In genomic region chr7:98282727-98283126, GRCh38 we compare ENCODE assay signal across 8 cellular contexts. TPM values are rescaled to one million over a fixed set of nuclear protein-coding genes. Genes with fewer than 3 reads are reported as not detected.
DNase-seq lines count a peak whose midpoint lies in the region; ATAC-seq and TF ChIP-seq lines count a peak whose summit lies in the region.
"Had no signal": no experiment of that assay in that cellular context is flagged by ENCODE, and none has a peak within 500 bp of the region (broad histone marks: within the 10 kb centered on the region; RNA-seq: fewer than 3 reads in every experiment).

No MANE protein-coding gene starts in this region.

- peaks cover 0 to 8% of the 10 kb centered on the region in 2 donors for H3K36me3 Mint-ChIP-seq in activated naive CD4-positive, alpha-beta T cell treated with anti-CD3 and anti-CD28 coated beads, Interleukin-2, amount 50 U/mL, for 72 hours
- no peaks in the 10 kb centered on the region for H3K36me3 Mint-ChIP-seq in immature natural killer cell

- H3K27me3 Mint-ChIP-seq in immature natural killer cell (ENCODE audit: low read depth in 3 of 3) = peaks cover 2 to 8% (median 5%) of the 10 kb centered on the region in 3 donors
- H3K27me3 Mint-ChIP-seq in stimulated activated naive CD8-positive, alpha-beta T cell treated with anti-CD3 and anti-CD28 coated beads, Interleukin-15, amount 100 ng/mL, for 72 hours = no peaks in the 10 kb centered on the region

- H3K27me3 ChIP-seq in HL-60 (ENCODE audit: insufficient read depth, poor library complexity, severe bottlenecking) = no peaks in the 10 kb centered on the region

- no peak for TF ChIP-seq CTCF in HL-60 (IDR thresholded peaks at IDR 0.05; ENCODE audit: insufficient read depth, low read length)
- no peak for TF ChIP-seq CTCF in omental fat pad (IDR thresholded peaks at IDR 0.05)

- ATAC-seq in activated naive CD4-positive, alpha-beta T cell treated with anti-CD3 and anti-CD28 coated beads, Interleukin-2, amount 50 U/mL, for 72 hours = no peak
- ATAC-seq in stimulated activated naive CD8-positive, alpha-beta T cell treated with anti-CD3 and anti-CD28 coated beads, Interleukin-15, amount 100 ng/mL, for 72 hours = no peak
- ATAC-seq in omental fat pad (ENCODE audit: low FRiP score) = no peak

- H3K27ac ChIP-seq in HL-60 (replicated peaks) = peak overlapping the region; percentile 79

- no peaks in the 10 kb centered on the region for H3K9me3 Mint-ChIP-seq in activated naive CD4-positive, alpha-beta T cell treated with anti-CD3 and anti-CD28 coated beads, Interleukin-2, amount 50 U/mL, for 72 hours
- no peaks in the 10 kb centered on the region for H3K9me3 Mint-ChIP-seq in immature natural killer cell
- no peaks in the 10 kb centered on the region for H3K9me3 Mint-ChIP-seq in stimulated activated naive CD8-positive, alpha-beta T cell treated with anti-CD3 and anti-CD28 coated beads, Interleukin-15, amount 100 ng/mL, for 72 hours

- peaks cover 31 to 33% of the 10 kb centered on the region in 2 donors for H3K4me1 Mint-ChIP-seq in immature natural killer cell
- H3K4me1 Mint-ChIP-seq in stimulated activated naive CD8-positive, alpha-beta T cell treated with anti-CD3 and anti-CD28 coated beads, Interleukin-15, amount 100 ng/mL, for 72 hours = peaks cover 42% of the 10 kb centered on the region

- peak overlapping the region; percentile 73 to 84 (median 80) for H3K4me3 Mint-ChIP-seq in immature natural killer cell
- H3K4me3 Mint-ChIP-seq in stimulated activated naive CD8-positive, alpha-beta T cell treated with anti-CD3 and anti-CD28 coated beads, Interleukin-15, amount 100 ng/mL, for 72 hours = peak overlapping the region; percentile 87 to 91

- H3K27ac Mint-ChIP-seq in activated naive CD4-positive, alpha-beta T cell treated with anti-CD3 and anti-CD28 coated beads, Interleukin-2, amount 50 U/mL, for 72 hours = peak overlapping the region; percentile 79 to 91
- H3K27ac Mint-ChIP-seq in immature natural killer cell = peak overlapping the region; percentile 60 to 89 (median 78)
- H3K27ac Mint-ChIP-seq in stimulated activated naive CD8-positive, alpha-beta T cell treated with anti-CD3 and anti-CD28 coated beads, Interleukin-15, amount 100 ng/mL, for 72 hours = peak overlapping the region in 1 of 2 donors; percentile 57

- no peak for DNase-seq in HL-60 (ENCODE audit: low read depth in 1 of 2, low spot score in 1 of 2)
- no peak for DNase-seq in activated naive CD4-positive, alpha-beta T cell treated with anti-CD3 and anti-CD28 coated beads, Interleukin-2, amount 50 U/mL, for 72 hours (ENCODE audit: low spot score in 2 of 2)
- no peak for DNase-seq in immature natural killer cell
- DNase-seq in stimulated activated naive CD8-positive, alpha-beta T cell treated with anti-CD3 and anti-CD28 coated beads, Interleukin-15, amount 100 ng/mL, for 72 hours = no peak
- DNase-seq in NK-92 treated with Interleukin-12 subunit alpha and Interleukin-12 subunit beta, amount 100 ng/mL, for 24 hours (lab: John Stamatoyannopoulos, UW) = no peak
- DNase-seq in NCI-H1092 (lab: John Stamatoyannopoulos, UW) = no peak
- no peak for DNase-seq in omental fat pad (ENCODE audit: low spot score)
- DNase-seq: NCI-H1105 had no signal

- H3K4me3 ChIP-seq in HL-60 (replicated peaks; ENCODE audit: insufficient read depth, low read length) = peak overlapping the region; percentile 70

RNA-seq across cellular contexts. Expression of gene BRI3, which starts 1.2 kb away (rescaled TPM):
- total RNA-seq in activated naive CD4-positive, alpha-beta T cell treated with anti-CD3 and anti-CD28 coated beads, Interleukin-2, amount 50 U/mL, for 72 hours = 10 to 100 TPM; 50.0 to 66.4 TPM
- 10 to 100 TPM; 15.8 to 18.3 (median 17.2) TPM for polyA plus RNA-seq in immature natural killer cell
- 100 to 1,000 TPM in 1 of 4 donors, 10 to 100 TPM in 3; 39.0 to 126 (median 71.8) TPM for total RNA-seq in omental fat pad

RNA-seq across cellular contexts. Expression of gene TECPR1, which starts 30.7 kb away (rescaled TPM):
- 10 to 100 TPM; 37.9 to 62.0 TPM for total RNA-seq in activated naive CD4-positive, alpha-beta T cell treated with anti-CD3 and anti-CD28 coated beads, Interleukin-2, amount 50 U/mL, for 72 hours
- polyA plus RNA-seq in immature natural killer cell = 10 to 100 TPM in 1 of 3 donors, 1 to 10 TPM in 2; 5.2 to 12.3 (median 6.7) TPM
- total RNA-seq in omental fat pad = 10 to 100 TPM; 12.0 to 36.3 (median 17.1) TPM
